In the genomic region with DNA sequence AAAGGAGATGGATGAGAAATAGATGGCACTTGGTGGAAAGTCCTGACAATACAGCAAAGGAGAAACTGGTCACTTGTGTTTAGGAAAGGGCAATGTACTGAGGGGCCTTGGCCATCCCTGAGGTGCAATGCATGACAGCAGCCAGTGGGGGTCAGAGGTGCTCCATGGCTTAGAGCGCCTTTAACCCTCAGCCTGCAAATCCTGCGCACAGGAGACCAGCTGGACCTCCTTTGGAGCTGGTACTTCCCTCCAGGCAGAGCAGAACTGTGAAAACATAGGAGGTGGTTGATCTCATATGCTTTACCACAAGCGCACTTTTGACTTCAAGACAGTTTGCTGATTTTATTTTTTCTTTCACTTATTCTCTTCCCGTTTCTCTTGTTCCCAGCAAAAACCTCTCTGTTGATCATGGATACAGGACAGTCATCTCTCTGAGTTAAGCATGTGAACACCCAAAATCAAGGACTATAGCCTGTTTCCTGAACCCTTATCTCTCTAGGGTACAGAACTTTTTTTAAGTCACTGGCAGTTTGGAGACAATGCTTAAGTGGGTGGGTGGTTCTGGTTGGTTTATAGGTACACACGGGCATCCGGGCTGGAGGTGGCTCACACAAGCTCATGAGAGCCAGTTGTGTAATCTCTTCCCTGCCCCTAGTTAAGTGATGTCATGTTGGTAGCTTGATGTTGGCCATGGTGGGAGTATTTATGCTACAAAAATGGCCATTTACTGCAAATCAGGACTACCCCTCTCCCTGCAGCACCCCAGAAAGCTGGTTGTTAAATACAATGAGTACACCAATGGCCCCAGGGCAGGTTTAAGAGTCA, we compare ENCODE assay signal across 7 cellular contexts. TPM values are rescaled to one million over a fixed set of nuclear protein-coding genes. Genes with fewer than 3 reads are reported as not detected.
DNase-seq lines count a peak whose midpoint lies in the region; ATAC-seq, FAIRE-seq and TF ChIP-seq lines count a peak whose summit lies in the region.

No MANE protein-coding gene starts in this region.

- H3K27ac ChIP-seq in right atrium auricular region: no peak overlapping the region
- H3K27ac ChIP-seq in sigmoid colon: no peak overlapping the region

- peak overlapping the region; percentile 68 for H3K27ac Mint-ChIP-seq in T-helper 17 cell

- TF ChIP-seq CTCF in right atrium auricular region (IDR thresholded peaks at IDR 0.05) (peak; percentile 94 to 99), sigmoid colon (IDR thresholded peaks at IDR 0.05) (peak; percentile 87 to 97 (median 95))

- H3K27me3 ChIP-seq in right atrium auricular region: no peaks in the 10 kb centered on the region
- H3K27me3 ChIP-seq in sigmoid colon: no peaks in the 10 kb centered on the region

- H3K4me3 ChIP-seq in right atrium auricular region: no peak overlapping the region
- no peak overlapping the region for H3K4me3 ChIP-seq in sigmoid colon

- DNase-seq in GM12891 (ENCODE audit: insufficient read length, low spot score) (peak; percentile 32), NCI-H1105 treated with DMSO at 0.1 percent for 48 hours (lab: John Stamatoyannopoulos, UW) (peak; percentile 28), T-helper 17 cell (peak; percentile 62 to 64 (median 63)), amniotic stem cell (lab: John Stamatoyannopoulos, UW) (peak; percentile 39), right atrium auricular region (ENCODE audit: low spot score) (peak; percentile 89), sigmoid colon (peak; percentile 89)

- H3K9me3 ChIP-seq in T-helper 17 cell (ENCODE audit: control insufficient read depth, low read length, poor library complexity, severe bottlenecking): no peaks in the 10 kb centered on the region
- no peaks in the 10 kb centered on the region for H3K9me3 ChIP-seq in right atrium auricular region
- no peaks in the 10 kb centered on the region for H3K9me3 ChIP-seq in sigmoid colon

- intact Hi-C loops in sigmoid colon (cut with DNase I): loop anchor here (1.0 to 10.0 kb wide), 4 partner anchors 336 to 1002 kb away; no protein-coding TSS in a partner anchor

- H3K4me1 ChIP-seq in right atrium auricular region: peaks cover 0 to 11% of the 10 kb centered on the region in 2 donors
- peaks cover 0 to 11% (median 2%) of the 10 kb centered on the region in 4 donors for H3K4me1 ChIP-seq in sigmoid colon

- TF ChIP-seq EP300 in sigmoid colon (IDR thresholded peaks at IDR 0.05): no peak

- peak overlapping the region; percentile 69 for H3K4me3 Mint-ChIP-seq in T-helper 17 cell

- peaks cover 23% of the 10 kb centered on the region for H3K4me1 Mint-ChIP-seq in T-helper 17 cell

- ATAC-seq in HG02642 (IDR thresholded peaks at IDR 0.05; ENCODE audit: poor library complexity, unreplicated experiment) (peak; percentile 93), T-helper 17 cell (peak; percentile 97)

- no peak for TF ChIP-seq POLR2A in GM12891 (IDR thresholded peaks at IDR 0.05; ENCODE audit: low read depth, low read length)
- no peak for TF ChIP-seq POLR2A in sigmoid colon (IDR thresholded peaks at IDR 0.05)

- H3K36me3 Mint-ChIP-seq in T-helper 17 cell (ENCODE audit: low read depth): no peaks in the 10 kb centered on the region

- 30 to 41% methylated on average over 6 of the region's 6 CpGs for WGBS in sigmoid colon, 2 donors

- peaks cover 9% of the 10 kb centered on the region for H3K27me3 Mint-ChIP-seq in T-helper 17 cell

- no peaks in the 10 kb centered on the region for H3K36me3 ChIP-seq in right atrium auricular region
- no peaks in the 10 kb centered on the region for H3K36me3 ChIP-seq in sigmoid colon

- FAIRE-seq in GM12891 (lab: Jason Lieb, UNC): peak; percentile 88

TF ChIP-seq in GM12891, 5 proteins besides CTCF, POLR2A, EP300 and RAD21:
- no peak for TF ChIP-seq PAX5 (IDR thresholded peaks at IDR 0.05; ENCODE audit: insufficient read depth, low read length, severe bottlenecking)
- TF ChIP-seq SPI1 (IDR thresholded peaks at IDR 0.05; ENCODE audit: low read depth, low read length): no peak
- no peak for TF ChIP-seq TAF1 (IDR thresholded peaks at IDR 0.05; ENCODE audit: low read depth, low read length)

RNA-seq across cellular contexts. Expression of a gene that starts 37.6 kb away (rescaled TPM):
- not detected for polyA plus RNA-seq in GM12891 (2012; ENCODE audit: low read depth, missing spikeins)
- total RNA-seq in T-helper 17 cell: 1 to 10 TPM; 2.3 to 3.1 TPM
- total RNA-seq in right atrium auricular region: under 1 TPM in 1 of 2 donors, not detected in 1; 0.20 TPM
- 1 to 10 TPM in 1 of 4 donors, not detected in 3; 1.9 TPM for total RNA-seq in sigmoid colon
- polyA plus RNA-seq in sigmoid colon: 1 to 10 TPM in 1 of 3 donors, not detected in 2; 1.8 TPM

Comparison
In these comparisons a context has a peak if more than half of its experiments do, and no peak if none do; other contexts are left out.
1. DNase-seq: peak in every context shown above with its lines; median percentile 89 in right atrium auricular region; 89 in sigmoid colon; 63 in T-helper 17 cell; 39 in amniotic stem cell; 32 in GM12891; 28 in NCI-H1105 treated with DMSO at 0.1 percent for 48 hours.